Comparison of ENCODE assay signal across 28 cellular contexts in the genomic region with DNA sequence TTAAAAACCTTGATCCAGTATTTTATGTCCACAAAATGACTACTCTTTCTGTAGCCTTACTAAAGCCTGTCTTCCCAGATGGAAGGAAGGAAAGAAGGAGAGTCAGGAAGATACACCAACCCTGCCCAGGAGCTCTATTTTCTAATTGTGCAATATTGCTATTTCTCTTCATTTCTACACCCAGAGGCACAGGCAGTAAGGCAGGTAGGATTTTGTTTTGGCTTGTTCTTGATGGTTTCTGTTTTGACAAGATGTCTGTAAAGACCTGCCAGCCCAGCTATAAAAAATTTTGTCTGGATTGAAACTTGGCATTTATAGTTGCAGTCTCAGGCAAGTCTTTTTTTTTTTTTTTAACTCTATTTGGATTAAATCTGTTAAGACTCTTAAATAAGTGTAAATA.
"Had no signal": no experiment of that assay in that cellular context is flagged by ENCODE, and none has a peak within 500 bp of the region (broad histone marks: within the 10 kb centered on the region; RNA-seq: fewer than 3 reads in every experiment).

No MANE protein-coding gene starts in this region.

- H3K9me3 ChIP-seq: colonic mucosa had no signal

- H3K27ac ChIP-seq: brain microvascular endothelial cell, colonic mucosa, epithelial cell of prostate, heart left ventricle had no signal

- H3K27me3 ChIP-seq: brain microvascular endothelial cell, colonic mucosa, heart left ventricle had no signal

- H3K36me3 ChIP-seq: brain microvascular endothelial cell, colonic mucosa, heart left ventricle had no signal

- H3K4me1 ChIP-seq: colonic mucosa, heart left ventricle had no signal

- H3K4me3 ChIP-seq: colonic mucosa, heart left ventricle had no signal

- FAIRE-seq: astrocyte, endothelial cell of umbilical vein, frontal cortex had no signal

- DNase-seq: activated CD4-positive, alpha-beta T cell treated with anti-CD3 and anti-CD28 coated beads for 48 hours; activated CD4-positive, alpha-beta T cell treated with anti-CD3 and anti-CD28 coated beads, Interleukin-2, amount 50 U/mL, for 1 hour; activated CD4-positive, alpha-beta T cell treated with anti-CD3 and anti-CD28 coated beads, Interleukin-2, amount 50 U/mL, for 48 hours; activated CD4-positive, CD25-positive, alpha-beta regulatory T cell; activated CD4-positive, CD25-positive, alpha-beta regulatory T cell treated with anti-CD3 and anti-CD28 coated beads, Interleukin-2, amount 50 U/mL, for 72 hours; activated CD8-positive, alpha-beta memory T cell treated with anti-CD3 and anti-CD28 coated beads for 24 hours; activated CD8-positive, alpha-beta T cell treated with anti-CD3 and anti-CD28 coated beads for 36 hours; activated effector memory CD4-positive, alpha-beta T cell treated with Interleukin-2 at 50 U/mL for 16 hours; activated gamma-delta T cell treated with Interleukin-2 at 50 U/mL for 16 hours; activated naive CD4-positive, alpha-beta T cell treated with anti-CD3 and anti-CD28 coated beads, Interleukin-2, amount 50 U/mL, for 16 hours; activated naive CD4-positive, alpha-beta T cell treated with Interleukin-2 at 50 U/mL for 16 hours; activated T-cell treated with anti-CD3 and anti-CD28 coated beads, Interleukin-2, amount 50 U/mL, for 4 hours; amniotic stem cell; anterior cingulate cortex; brain microvascular endothelial cell; central memory CD4-positive, alpha-beta T cell; cerebellar nuclear complex; colonic mucosa; effector CD8-positive, alpha-beta T cell; foreskin fibroblast; glutamatergic neuron; hypothalamus; T-helper 2 cell had no signal
